Comparison of ENCODE assay signal across 8 cellular contexts in genomic region chr1:247104965-247105364, GRCh38. TPM values are rescaled to one million over a fixed set of nuclear protein-coding genes. Genes with fewer than 3 reads are reported as not detected.
DNase-seq lines count a peak whose midpoint lies in the region; ATAC-seq, FAIRE-seq and TF ChIP-seq lines count a peak whose summit lies in the region.

No MANE protein-coding gene starts in this region.

- H3K36me3 ChIP-seq in heart right ventricle (peaks cover 0 to 26% (median 22%) of the 10 kb centered on the region in 9 donors), WERI-Rb-1 (peaks cover 38% of the 10 kb centered on the region), kidney (ENCODE audit: control insufficient read depth in 1 of 2, insufficient read depth in 2 of 2, low read length in 2 of 2) (peaks cover 13 to 20% of the 10 kb centered on the region in 2 donors), tibial nerve (peaks cover 2 to 28% (median 18%) of the 10 kb centered on the region in 3 donors)

- H3K27ac ChIP-seq in heart right ventricle (peak overlapping the region in 6 of 10 donors; percentile 76 to 85 (median 82)), WERI-Rb-1 (peak overlapping the region; percentile 62), kidney (ENCODE audit: low read depth in 2 of 2, low read length in 2 of 2) (no peak overlapping the region), tibial nerve (peak overlapping the region in 1 of 4 donors; percentile 82)

- no peak for DNase-seq in heart right ventricle
- DNase-seq in Right ventricle myocardium inferior (ENCODE audit: missing footprints), result no peak
- no peak for DNase-seq in WERI-Rb-1
- DNase-seq in kidney, result no peak
- no peak for DNase-seq in tibial nerve (ENCODE audit: low spot score in 2 of 2)
- DNase-seq in T1000 (lab: John Stamatoyannopoulos, UW), result no peak
- no peak for DNase-seq in NCI-H774 (lab: John Stamatoyannopoulos, UW)

- 81 to 88% methylated on average over 13 of the region's 13 CpGs for WGBS in heart right ventricle, 2 donors
- WGBS in tibial nerve, 2 donors, result 80 to 92% methylated on average over 13 of the region's 13 CpGs

- peaks cover 0 to 37% (median 11%) of the 10 kb centered on the region in 11 donors for H3K9me3 ChIP-seq in heart right ventricle
- H3K9me3 ChIP-seq in WERI-Rb-1 (ENCODE audit: severe bottlenecking), result peaks cover 25% of the 10 kb centered on the region
- peaks cover 8 to 19% of the 10 kb centered on the region in 2 donors for H3K9me3 ChIP-seq in kidney (ENCODE audit: control insufficient read depth in 1 of 2, low read length in 2 of 2)
- peaks cover 0 to 20% (median 0%) of the 10 kb centered on the region in 4 donors for H3K9me3 ChIP-seq in tibial nerve

- no peak for TF ChIP-seq POLR2A in tibial nerve (IDR thresholded peaks at IDR 0.05)

- ATAC-seq in heart right ventricle (no peak), Right ventricle myocardium inferior (no peak), GM18519 (IDR thresholded peaks at IDR 0.05; ENCODE audit: low FRiP score, unreplicated experiment) (no peak)

- H3K4me1 ChIP-seq in heart right ventricle, result peaks cover 0 to 21% (median 14%) of the 10 kb centered on the region in 9 donors
- H3K4me1 ChIP-seq in kidney (ENCODE audit: control insufficient read depth in 1 of 2, insufficient read depth in 1 of 2, low read depth in 1 of 2, low read length in 2 of 2), result peaks cover 2 to 3% of the 10 kb centered on the region in 2 donors
- peaks cover 0 to 22% (median 19%) of the 10 kb centered on the region in 4 donors for H3K4me1 ChIP-seq in tibial nerve

- FAIRE-seq in kidney (lab: Jason Lieb, UNC), result no peak

- intact Hi-C loops in heart right ventricle (cut with DNase I) (loop anchor here in 2 of 10 donors (2.0 to 10.0 kb wide), 3 partner anchors 26 to 230 kb away; partner anchors contain the start of genes ZNF496 (in 2 of the 2) and ZNF670 (in 1 of the 2)), Right ventricle myocardium inferior (cut with DNase I) (loop anchor here (1.0 to 10.0 kb wide), 4 partner anchors 27 to 342 kb away; partner anchors contain the start of genes ZNF496 and ZNF670), kidney (cut with DNase I) (no loop called here)

- TF ChIP-seq CTCF in heart right ventricle (IDR thresholded peaks at IDR 0.05) (no peak), WERI-Rb-1 (IDR thresholded peaks at IDR 0.05; ENCODE audit: low read depth, low read length) (no peak), kidney (IDR thresholded peaks at IDR 0.05; ENCODE audit: borderline replicate concordance, extremely low read depth, insufficient read depth) (no peak), tibial nerve (IDR thresholded peaks at IDR 0.05) (no peak)

- no peak overlapping the region for H3K9ac ChIP-seq in kidney (ENCODE audit: low read length in 2 of 2)

- H3K27me3 ChIP-seq in heart right ventricle, result peaks cover 0 to 8% (median 0%) of the 10 kb centered on the region in 7 donors
- no peaks in the 10 kb centered on the region for H3K27me3 ChIP-seq in WERI-Rb-1 (ENCODE audit: insufficient read depth, low read depth, severe bottlenecking)
- no peaks in the 10 kb centered on the region for H3K27me3 ChIP-seq in tibial nerve

- H3K4me3 ChIP-seq in heart right ventricle (peak overlapping the region in 9 of 10 donors; percentile 64 to 95 (median 90)), WERI-Rb-1 (ENCODE audit: low read depth, low read length) (peak overlapping the region; percentile 97), kidney (ENCODE audit: low read length in 2 of 2) (peak overlapping the region; percentile 76 to 93), tibial nerve (peak overlapping the region in 3 of 4 donors; percentile 37 to 99 (median 91))

- no peak for TF ChIP-seq EP300 in tibial nerve (IDR thresholded peaks at IDR 0.05)

RNA-seq across cellular contexts. Expression of gene ZNF669, which starts 0.8 kb away (rescaled TPM):
- 1 to 10 TPM; 2.1 to 4.7 (median 3.5) TPM for total RNA-seq in heart right ventricle
- 1 to 10 TPM; 2.6 to 3.8 TPM for polyA plus RNA-seq in heart right ventricle
- total RNA-seq in Right ventricle myocardium inferior, result 3.7 TPM
- 7.8 TPM for total RNA-seq in kidney
- polyA plus RNA-seq in kidney (ENCODE audit: insufficient read depth, low read depth, low replicate concordance), result 4.2 TPM
- total RNA-seq in tibial nerve, result 10 to 100 TPM in 1 of 4 donors, 1 to 10 TPM in 3; 6.0 to 12.2 (median 8.7) TPM

RNA-seq across cellular contexts. Expression of gene ZNF670, which starts 26.4 kb away (rescaled TPM):
- total RNA-seq in heart right ventricle (1 to 10 TPM in 9 of 10 donors, under 1 TPM in 1; 0.42 to 1.6 (median 1.3) TPM), Right ventricle myocardium inferior (1.0 TPM), kidney (2.9 TPM), tibial nerve (1 to 10 TPM; 1.4 to 2.3 (median 1.9) TPM)
- polyA plus RNA-seq in heart right ventricle (1 to 10 TPM in 1 of 2 donors, under 1 TPM in 1; 0.73 to 1.2 TPM), kidney (ENCODE audit: insufficient read depth, low read depth, low replicate concordance) (2.0 TPM)

Comparison
In these comparisons a context has a peak if more than half of its experiments do, and no peak if none do; other contexts are left out.
1. H3K27ac ChIP-seq: peak in heart right ventricle (6 of 10) and WERI-Rb-1 (single experiment); none in kidney (0 of 2).
2. Peak in every context shown above with its lines, with median percentiles within 50 percentile points of each other: H3K4me3 ChIP-seq.